In the genomic region with DNA sequence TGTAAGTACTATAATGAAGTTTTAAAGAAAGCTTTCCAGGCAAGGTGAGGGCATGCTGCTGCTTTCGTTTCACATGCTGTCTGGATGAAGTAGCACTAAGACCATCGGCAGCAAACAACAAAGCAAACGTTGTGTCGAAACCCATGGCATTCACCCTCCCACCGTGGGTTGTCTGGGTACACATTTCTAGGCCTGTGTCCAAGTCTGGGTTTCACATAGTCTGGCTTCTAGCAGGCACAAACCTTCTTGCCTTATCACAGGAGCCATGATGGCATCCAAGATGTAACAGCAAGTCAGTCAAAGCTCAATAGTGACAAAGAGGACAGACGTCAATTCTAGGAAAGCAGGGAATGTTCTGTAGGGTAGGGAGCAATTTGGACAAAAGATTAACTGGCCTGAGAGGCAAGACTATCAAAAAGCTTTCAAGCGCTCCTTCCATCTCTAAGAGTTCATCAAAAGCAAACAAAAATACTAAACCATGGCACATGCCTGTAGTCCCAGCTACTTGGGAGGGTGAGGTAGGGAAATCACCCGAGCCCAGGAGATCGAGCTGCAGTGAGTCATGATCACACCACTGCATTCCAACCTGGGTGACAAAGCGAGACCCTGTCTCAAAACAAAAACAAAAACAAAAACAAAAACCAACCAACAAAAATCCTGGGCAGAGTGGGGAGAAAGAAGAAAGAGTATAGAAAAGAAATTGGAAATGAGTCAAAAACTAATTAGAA, we compare ENCODE assay signal across 19 cellular contexts. TPM values are rescaled to one million over a fixed set of nuclear protein-coding genes. Genes with fewer than 3 reads are reported as not detected.
DNase-seq lines count a peak whose midpoint lies in the region; ATAC-seq and TF ChIP-seq lines count a peak whose summit lies in the region.
"Had no signal": no experiment of that assay in that cellular context is flagged by ENCODE, and none has a peak within 500 bp of the region (broad histone marks: within the 10 kb centered on the region; RNA-seq: fewer than 3 reads in every experiment).

No MANE protein-coding gene starts in this region.

- no peak overlapping the region for H3K4me3 Mint-ChIP-seq in T-helper 2 cell treated with Interferon-gamma antibody and Interleukin-4, amounts not matched to agents 5 μg/mL and 100 μg/mL, for 36 hours
- H3K4me3 Mint-ChIP-seq in activated T-helper 2 cell treated with anti-CD3 and anti-CD28 coated beads, Interferon-gamma antibody, Interleukin-2, Interleukin-4, amounts not matched to agents 10 μg/mL and 5 μg/mL and 100 μg/mL, durations not matched to agents 14 hours and 24 hours and 36 hours (ENCODE audit: low read depth), result no peak overlapping the region
- H3K4me3 Mint-ChIP-seq: activated CD8-positive, alpha-beta T cell treated with anti-CD3 and anti-CD28 coated beads, Interleukin-2, amount 10 ng/mL, durations not matched to agents 7 days and 5 days; naive thymus-derived CD8-positive, alpha-beta T cell had no signal

- no peaks in the 10 kb centered on the region for H3K27me3 Mint-ChIP-seq in T-helper 2 cell treated with Interferon-gamma antibody and Interleukin-4, amounts not matched to agents 5 μg/mL and 100 μg/mL, for 36 hours (ENCODE audit: low read depth)
- no peaks in the 10 kb centered on the region for H3K27me3 Mint-ChIP-seq in activated T-helper 2 cell treated with anti-CD3 and anti-CD28 coated beads, Interferon-gamma antibody, Interleukin-2, Interleukin-4, amounts not matched to agents 10 μg/mL and 5 μg/mL and 100 μg/mL, durations not matched to agents 14 hours and 24 hours and 36 hours (ENCODE audit: low read depth)
- H3K27me3 Mint-ChIP-seq: naive thymus-derived CD8-positive, alpha-beta T cell had no signal

- peaks cover 48% of the 10 kb centered on the region for H3K36me3 Mint-ChIP-seq in T-helper 2 cell treated with Interferon-gamma antibody and Interleukin-4, amounts not matched to agents 5 μg/mL and 100 μg/mL, for 36 hours (ENCODE audit: low read depth)
- H3K36me3 Mint-ChIP-seq in activated T-helper 2 cell treated with anti-CD3 and anti-CD28 coated beads, Interferon-gamma antibody, Interleukin-2, Interleukin-4, amounts not matched to agents 10 μg/mL and 5 μg/mL and 100 μg/mL, durations not matched to agents 14 hours and 24 hours and 36 hours (ENCODE audit: low read depth), result peaks cover 80% of the 10 kb centered on the region

- no peak for ATAC-seq in HG03139 (IDR thresholded peaks at IDR 0.05; ENCODE audit: unreplicated experiment)
- ATAC-seq: activated CD8-positive, alpha-beta T cell treated with anti-CD3 and anti-CD28 coated beads, Interleukin-2, amount 10 ng/mL, durations not matched to agents 7 days and 5 days; esophagus mucosa; naive thymus-derived CD8-positive, alpha-beta T cell had no signal

- H3K9me3 Mint-ChIP-seq in T-helper 2 cell treated with Interferon-gamma antibody and Interleukin-4, amounts not matched to agents 5 μg/mL and 100 μg/mL, for 36 hours, result no peaks in the 10 kb centered on the region
- no peaks in the 10 kb centered on the region for H3K9me3 Mint-ChIP-seq in activated T-helper 2 cell treated with anti-CD3 and anti-CD28 coated beads, Interferon-gamma antibody, Interleukin-2, Interleukin-4, amounts not matched to agents 10 μg/mL and 5 μg/mL and 100 μg/mL, durations not matched to agents 14 hours and 24 hours and 36 hours
- H3K9me3 Mint-ChIP-seq: naive thymus-derived CD8-positive, alpha-beta T cell had no signal

- peak overlapping the region; percentile 4 for H3K27ac Mint-ChIP-seq in T-helper 2 cell treated with Interferon-gamma antibody and Interleukin-4, amounts not matched to agents 5 μg/mL and 100 μg/mL, for 36 hours
- no peak overlapping the region for H3K27ac Mint-ChIP-seq in activated T-helper 2 cell treated with anti-CD3 and anti-CD28 coated beads, Interferon-gamma antibody, Interleukin-2, Interleukin-4, amounts not matched to agents 10 μg/mL and 5 μg/mL and 100 μg/mL, durations not matched to agents 14 hours and 24 hours and 36 hours
- H3K27ac Mint-ChIP-seq: activated CD8-positive, alpha-beta T cell treated with anti-CD3 and anti-CD28 coated beads, Interleukin-2, amount 10 ng/mL, durations not matched to agents 7 days and 5 days had no signal

- in situ Hi-C loops in astrocyte of the spinal cord (cut with HindIII; ENCODE audit: low sequenced_read_pairs), result no loop called here

- no peaks in the 10 kb centered on the region for H3K4me1 Mint-ChIP-seq in T-helper 2 cell treated with Interferon-gamma antibody and Interleukin-4, amounts not matched to agents 5 μg/mL and 100 μg/mL, for 36 hours (ENCODE audit: low read depth)
- no peaks in the 10 kb centered on the region for H3K4me1 Mint-ChIP-seq in activated T-helper 2 cell treated with anti-CD3 and anti-CD28 coated beads, Interferon-gamma antibody, Interleukin-2, Interleukin-4, amounts not matched to agents 10 μg/mL and 5 μg/mL and 100 μg/mL, durations not matched to agents 14 hours and 24 hours and 36 hours (ENCODE audit: low read depth)
- H3K4me1 Mint-ChIP-seq: naive thymus-derived CD8-positive, alpha-beta T cell had no signal

- H3K4me3 ChIP-seq in astrocyte of the spinal cord (ENCODE audit: low read depth, low read length), result no peak overlapping the region
- H3K4me3 ChIP-seq: left ventricle myocardium inferior had no signal

- DNase-seq in T-helper 2 cell treated with Interferon-gamma antibody and Interleukin-4, amounts not matched to agents 5 μg/mL and 100 μg/mL, for 36 hours (ENCODE audit: low spot score), result no peak
- DNase-seq in T-helper 2 cell, result no peak
- peak; percentile 13 for DNase-seq in astrocyte of the spinal cord (ENCODE audit: low read depth, low spot score)
- peak; percentile 45 for DNase-seq in iris pigment epithelial cell (ENCODE audit: low read depth)
- peak; percentile 67 for DNase-seq in renal cortical epithelial cell (ENCODE audit: low read depth)
- DNase-seq in activated T-helper 2 cell treated with anti-CD3 and anti-CD28 coated beads, Interferon-gamma antibody, Interleukin-2, Interleukin-4, amounts not matched to agents 10 μg/mL and 5 μg/mL and 100 μg/mL, durations not matched to agents 14 hours and 24 hours and 36 hours (ENCODE audit: low spot score), result no peak
- no peak for DNase-seq in SHP77 (lab: John Stamatoyannopoulos, UW)
- DNase-seq: activated CD8-positive, alpha-beta T cell treated with anti-CD3 and anti-CD28 coated beads, Interleukin-2, amount 10 ng/mL, durations not matched to agents 7 days and 5 days; activated effector memory CD4-positive, alpha-beta T cell treated with Interleukin-2 at 50 U/mL for 16 hours; dermis blood vessel endothelial cell; DMS53; left ventricle myocardium inferior; naive thymus-derived CD8-positive, alpha-beta T cell; NCI-H1930; NCI-H524; OCI-M1; retina had no signal

- TF ChIP-seq CTCF in astrocyte of the spinal cord (IDR thresholded peaks at IDR 0.05; ENCODE audit: low read depth, low read length), result no peak

- intact Hi-C loops in activated T-helper 2 cell treated with anti-CD3 and anti-CD28 coated beads, Interferon-gamma antibody, Interleukin-2, Interleukin-4, amounts not matched to agents 10 μg/mL and 5 μg/mL and 100 μg/mL, durations not matched to agents 14 hours and 24 hours and 36 hours (cut with micrococcal nuclease), result no loop called here

RNA-seq across cellular contexts. Expression of a gene that starts 42.7 kb away (rescaled TPM):
- 8.7 and 10.8 TPM in 2 replicates for total RNA-seq in renal cortical epithelial cell
- 33.6 and 34.3 TPM in 2 replicates for total RNA-seq in activated T-helper 2 cell treated with anti-CD3 and anti-CD28 coated beads, Interferon-gamma antibody, Interleukin-2, Interleukin-4, amounts not matched to agents 10 μg/mL and 5 μg/mL and 100 μg/mL, durations not matched to agents 14 hours and 24 hours and 36 hours

Comparison
In these comparisons a context has a peak if more than half of its experiments do, and no peak if none do; other contexts are left out.
1. DNase-seq: peak in astrocyte of the spinal cord (single experiment), iris pigment epithelial cell (single experiment) and renal cortical epithelial cell (single experiment); none in T-helper 2 cell treated with Interferon-gamma antibody and Interleukin-4, amounts not matched to agents 5 μg/mL and 100 μg/mL, for 36 hours (single experiment), T-helper 2 cell (0 of 5), activated T-helper 2 cell treated with anti-CD3 and anti-CD28 coated beads, Interferon-gamma antibody, Interleukin-2, Interleukin-4, amounts not matched to agents 10 μg/mL and 5 μg/mL and 100 μg/mL, durations not matched to agents 14 hours and 24 hours and 36 hours (single experiment) and SHP77 (0 of 2).